ENCODE assay signal across 8 cellular contexts in genomic region chr1:152185544-152186391, GRCh38. TPM values are rescaled to one million over a fixed set of nuclear protein-coding genes. Genes with fewer than 3 reads are reported as not detected.
A peak's percentile ranks its signal among the peaks of the same experiment; 100 is the strongest.
DNase-seq lines count a peak whose midpoint lies in the region; ATAC-seq and TF ChIP-seq lines count a peak whose summit lies in the region.

No MANE protein-coding gene starts in this region.

- peaks cover 5% of the 10 kb centered on the region for H3K4me1 ChIP-seq in CD8-positive, alpha-beta memory T cell (ENCODE audit: insufficient read depth, low read length)
- no peaks in the 10 kb centered on the region for H3K4me1 ChIP-seq in testis

- no peaks in the 10 kb centered on the region for H3K27me3 ChIP-seq in CD8-positive, alpha-beta memory T cell (ENCODE audit: insufficient read depth, low read length, poor library complexity, severe bottlenecking)
- no peaks in the 10 kb centered on the region; the same call in 1 of the 2 replicates for H3K27me3 ChIP-seq in H7 (ENCODE audit: control insufficient read depth, insufficient read depth, low read length)
- H3K27me3 ChIP-seq in WERI-Rb-1 (ENCODE audit: insufficient read depth, low read depth, severe bottlenecking) = peaks cover 97% of the 10 kb centered on the region
- no peaks in the 10 kb centered on the region for H3K27me3 ChIP-seq in testis

- POLR2A ChIA-PET in CD8-positive, alpha-beta memory T cell (lab: Charles Lee) = no interaction called here

- peaks cover 1 to 9% of the 10 kb centered on the region in 2 donors for H3K27me3 Mint-ChIP-seq in CD8-positive, alpha-beta memory T cell

- peak in 4 of 5 donors; percentile 14 to 64 (median 42) for DNase-seq in CD8-positive, alpha-beta memory T cell
- DNase-seq in H7 = peak; percentile 50
- DNase-seq in NCI-H2171 treated with DMSO at 0.1 percent for 48 hours (lab: John Stamatoyannopoulos, UW) = peak; percentile 86
- peak; percentile 67 for DNase-seq in WERI-Rb-1
- DNase-seq in dermis microvascular lymphatic vessel endothelial cell (ENCODE audit: low read depth in 2 of 2) = peak; percentile 44 to 67
- DNase-seq in lung microvascular endothelial cell (ENCODE audit: low read depth in 2 of 2) = peak; percentile 73 to 75
- DNase-seq in testis = peak; percentile 54

- intact Hi-C loops in testis (cut with DNase I; ENCODE audit: low total_unique reads) = loop anchor here (10.0 kb wide), 1 partner anchor 269 kb away; no protein-coding TSS in a partner anchor

- no peaks in the 10 kb centered on the region for H3K36me3 ChIP-seq in CD8-positive, alpha-beta memory T cell (ENCODE audit: insufficient read depth, low read length)
- H3K36me3 ChIP-seq in H7 (replicated peaks; ENCODE audit: control insufficient read depth, insufficient read depth, low read length) (no peaks in the 10 kb centered on the region), WERI-Rb-1 (no peaks in the 10 kb centered on the region), testis (ENCODE audit: low read depth, missing control alignments) (no peaks in the 10 kb centered on the region)

- CTCF ChIA-PET in CD8-positive, alpha-beta memory T cell (lab: Charles Lee) = interaction anchor here (0.7 to 9.2 kb wide), 16 partner anchors 9 to 282 kb away, joined by 3 to 146 read pairs (median 5); no protein-coding TSS in a partner anchor

- H3K9me3 ChIP-seq in CD8-positive, alpha-beta memory T cell (ENCODE audit: low read length) = no peaks in the 10 kb centered on the region
- H3K9me3 ChIP-seq in WERI-Rb-1 (ENCODE audit: severe bottlenecking) (peaks cover 14% of the 10 kb centered on the region), testis (no peaks in the 10 kb centered on the region)

- H3K36me3 Mint-ChIP-seq in CD8-positive, alpha-beta memory T cell = no peaks in the 10 kb centered on the region

- peaks cover 5 to 15% (median 10%) of the 10 kb centered on the region in 3 donors for H3K4me1 Mint-ChIP-seq in CD8-positive, alpha-beta memory T cell

- H3K4me3 ChIP-seq in CD8-positive, alpha-beta memory T cell (ENCODE audit: low read length) = no peak overlapping the region
- H3K4me3 ChIP-seq in H7 (ENCODE audit: insufficient read depth, low read depth, low read length) (no peak overlapping the region), WERI-Rb-1 (ENCODE audit: low read depth, low read length) (no peak overlapping the region), testis (no peak overlapping the region)

- H3K27ac Mint-ChIP-seq in CD8-positive, alpha-beta memory T cell = peak overlapping the region in 3 of 8 donors; percentile 26 to 58 (median 48)

- ATAC-seq in HG03432 (IDR thresholded peaks at IDR 0.05; ENCODE audit: unreplicated experiment) = no peak

- no peak overlapping the region for H3K27ac ChIP-seq in CD8-positive, alpha-beta memory T cell (ENCODE audit: low read depth, low read length)
- H3K27ac ChIP-seq in WERI-Rb-1 (no peak overlapping the region), testis (no peak overlapping the region)

- no peak overlapping the region for H3K4me3 Mint-ChIP-seq in CD8-positive, alpha-beta memory T cell

- peak; percentile 95 for TF ChIP-seq CTCF in WERI-Rb-1 (IDR thresholded peaks at IDR 0.05; ENCODE audit: low read depth, low read length)
- peak; percentile 59 to 84 (median 81) for TF ChIP-seq CTCF in testis (IDR thresholded peaks at IDR 0.05)

- no peak for TF ChIP-seq POLR2A in testis (IDR thresholded peaks at IDR 0.05)

- WGBS in testis, 2 donors = 44 to 46% methylated on average over 8 of the region's 8 CpGs

- H3K9me3 Mint-ChIP-seq in CD8-positive, alpha-beta memory T cell = no peaks in the 10 kb centered on the region

RNA-seq across cellular contexts. Expression of gene RPTN, which starts 26.7 kb away (rescaled TPM):
- total RNA-seq in CD8-positive, alpha-beta memory T cell = not detected
- polyA plus RNA-seq in CD8-positive, alpha-beta memory T cell = not detected
- not detected in 2 replicates for total RNA-seq in H7 (2014; rRNA removed; shearing (Covaris generic))
- total RNA-seq in dermis microvascular lymphatic vessel endothelial cell (not detected in 2 replicates), lung microvascular endothelial cell (not detected in 2 replicates), testis (under 1 TPM in 1 of 2 donors, not detected in 1; 0.06 TPM)
- not detected for polyA plus RNA-seq in testis (ENCODE audit: insufficient read depth, low read depth, low replicate concordance)

RNA-seq across cellular contexts. Expression of gene HRNR, which starts 38.2 kb away (rescaled TPM):
- total RNA-seq in CD8-positive, alpha-beta memory T cell = not detected
- not detected for polyA plus RNA-seq in CD8-positive, alpha-beta memory T cell
- not detected in 2 replicates for total RNA-seq in H7 (2014; rRNA removed; shearing (Covaris generic))
- total RNA-seq in dermis microvascular lymphatic vessel endothelial cell (not detected in 2 replicates), lung microvascular endothelial cell (not detected in 2 replicates), testis (under 1 TPM in 1 of 2 donors, not detected in 1; 0.06 TPM)
- polyA plus RNA-seq in testis (ENCODE audit: insufficient read depth, low read depth, low replicate concordance) = not detected
